In the genomic region with DNA sequence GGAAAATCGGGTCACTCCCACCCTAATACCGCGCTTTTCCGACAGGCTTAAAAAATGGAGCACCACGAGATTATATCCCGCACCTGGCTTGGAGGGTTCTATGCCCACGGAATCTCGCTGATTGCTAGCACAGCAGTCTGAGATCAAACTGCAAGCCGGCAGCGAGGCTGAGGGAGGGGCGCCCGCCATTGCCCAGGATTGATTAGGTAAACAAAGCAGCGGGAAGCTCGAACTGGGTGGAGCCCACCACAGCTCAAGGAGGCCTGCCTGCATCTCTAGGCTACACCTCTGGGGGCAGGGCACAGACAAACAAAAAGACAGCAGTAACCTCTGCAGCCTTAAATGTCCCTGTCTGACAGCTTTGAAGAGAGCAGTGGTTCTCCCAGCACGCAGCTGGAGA, we compare ENCODE assay signal across 7 cellular contexts.
DNase-seq lines count a peak whose midpoint lies in the region; ATAC-seq, FAIRE-seq and TF ChIP-seq lines count a peak whose summit lies in the region.
"Not testable (repeated sequence)": the region's sequence is repeated elsewhere in the genome, so short reads cannot be mapped to it uniquely, and the experiment has no call there.

No MANE protein-coding gene starts in this region.

- H3K56ac ChIP-seq in H1 (replicated peaks; ENCODE audit: insufficient read length, low read depth, low read length) = not testable (repeated sequence)

- H3K79me1 ChIP-seq in H1 (ENCODE audit: low read depth, low read length) = not testable (repeated sequence)

- ATAC-seq in Panc1 = not testable (repeated sequence)

- not testable (repeated sequence) for H2BK12ac ChIP-seq in H1 (ENCODE audit: low read depth, low read length)

- not testable (repeated sequence) for H2BK20ac ChIP-seq in H1 (ENCODE audit: low read length)

- not testable (repeated sequence) for H4K91ac ChIP-seq in H1 (replicated peaks; ENCODE audit: insufficient read length, low read length)

- not testable (repeated sequence) for H2BK15ac ChIP-seq in H1 (ENCODE audit: low read length)

- peak overlapping the region; percentile 40 to 68 for H3K4me2 ChIP-seq in H1 (ENCODE audit: insufficient read depth in 1 of 2, low read depth in 2 of 2, low read length in 2 of 2)

- in situ Hi-C loops in Panc1 (cut with HindIII; ENCODE audit: low pct_unique_long_range_greater_than_20kb, low sequenced_read_pairs) = not testable (repeated sequence)

- H3K27me3 Mint-ChIP-seq in nephron (ENCODE audit: low read depth) = not testable (repeated sequence)

- H4K5ac ChIP-seq in H1 (ENCODE audit: insufficient read length, low read depth, low read length) = not testable (repeated sequence)

- H3K9ac ChIP-seq in ES-I3 (ENCODE audit: low read depth, low read length) = peak overlapping the region; percentile 49; the same call in 1 of the 2 replicates
- peak overlapping the region in 1 of 4 experiments; percentile 65; a peak in 2 of 7 replicates for H3K9ac ChIP-seq in H1 (replicated peaks in 1 of 4; ENCODE audit: extremely low read depth in 1 of 4, low read depth in 3 of 4, low read length in 3 of 4)
- H3K9ac ChIP-seq in iPS-18a (ENCODE audit: low read length) = peak overlapping the region; percentile 45

- BruUV-seq in Panc1 (replicated peaks; lab: Mats Ljungman, UMichigan) = not testable (repeated sequence)

- not testable (repeated sequence) for H4K8ac ChIP-seq in H1 (ENCODE audit: extremely low read depth, insufficient read depth, low read length)

- H3K14ac ChIP-seq in H1 (ENCODE audit: insufficient read length) = not testable (repeated sequence)

- not testable (repeated sequence) for TF ChIP-seq CTCF in Panc1 (IDR thresholded peaks at IDR 0.05); nephron (IDR thresholded peaks at IDR 0.05; ENCODE audit: unreplicated experiment in 3 of 3)
- TF ChIP-seq CTCF in H1 (IDR thresholded peaks at IDR 0.05; ENCODE audit: control extremely low read depth in 1 of 3, insufficient read depth in 1 of 3, low read depth in 1 of 3, low read length in 3 of 3) = peak in 1 of 3 experiments; percentile 7; a peak in 1 of 4 replicates

- H3K27me3 ChIP-seq in Panc1 (ENCODE audit: control insufficient read depth, insufficient read depth, low read length) (peaks cover 19% of the 10 kb centered on the region), iPS-18a (ENCODE audit: control insufficient read depth, insufficient read depth, low read length) (peaks cover 11% of the 10 kb centered on the region)
- not testable (repeated sequence) for H3K27me3 ChIP-seq in H1 (replicated peaks in 1 of 4; ENCODE audit: control insufficient read depth in 3 of 4, extremely low read depth in 1 of 4, insufficient read depth in 3 of 4, low read length in 3 of 4)

- H3K4me1 ChIP-seq in ES-I3 (ENCODE audit: insufficient read depth, low read length); Panc1 (ENCODE audit: control insufficient read depth, insufficient read depth, low read length); H1 (replicated peaks in 1 of 4; ENCODE audit: control insufficient read depth in 3 of 4, insufficient read depth in 4 of 4, low read length in 3 of 4); iPS-18a (ENCODE audit: control insufficient read depth, low read depth, low read length): not testable (repeated sequence)

- H3K4ac ChIP-seq in H1 (replicated peaks; ENCODE audit: insufficient read length, low read depth, low read length) = not testable (repeated sequence)

- H3K27ac Mint-ChIP-seq in nephron = not testable (repeated sequence)

- H3K9me3 Mint-ChIP-seq in nephron = not testable (repeated sequence)

- 30% methylated on average over 14 of the region's 15 CpGs; no CpG with 5 or more reads in 1 of the 2 experiments for WGBS in H1 (ENCODE audit: extremely low coverage in 1 of 2, insufficient coverage in 1 of 2, insufficient read length in 1 of 2, insufficient replicate concordance in 2 of 2, low coverage in 1 of 2, low lambda C conversion rate in 2 of 2, missing lambda C conversion rate in 1 of 2), 2 experiments

- not testable (repeated sequence) for H3K18ac ChIP-seq in H1 (ENCODE audit: extremely low read depth, low read length)

- POLR2A ChIA-PET in Panc1 (lab: Charles Lee) = not testable (repeated sequence)
- POLR2A ChIA-PET in H1 (lab: Charles Lee; ENCODE audit: partially characterized antibody) = interaction anchor here (1.6 to 1.7 kb wide), 2 partner anchors 11 to 87 kb away, joined by 3 to 5 read pairs; no protein-coding TSS in a partner anchor

- not testable (repeated sequence) for H3K4me1 Mint-ChIP-seq in nephron

- TF ChIP-seq RAD21 in H1 (IDR thresholded peaks at IDR 0.05 in 1 of 2, conservative IDR thresholded peaks at IDR 0.05 in 1 of 2; ENCODE audit: low read depth in 2 of 2, low read length in 2 of 2) = not testable (repeated sequence)

- H3K27ac ChIP-seq in Panc1 (ENCODE audit: low read length); H1 (ENCODE audit: low read depth, low read length); iPS-18a (ENCODE audit: low read length): not testable (repeated sequence)

- not testable (repeated sequence) for H3K23me2 ChIP-seq in H1 (ENCODE audit: low read depth, low read length)

- not testable (repeated sequence) for FAIRE-seq in H1 (lab: Jason Lieb, UNC)

- not testable (repeated sequence) for H4K20me1 ChIP-seq in H1 (replicated peaks in 1 of 2; ENCODE audit: control insufficient read depth in 1 of 2, insufficient read depth in 2 of 2, low read length in 2 of 2)

- H3K36me3 Mint-ChIP-seq in nephron (ENCODE audit: low read depth) = not testable (repeated sequence)

- H3K9me3 ChIP-seq in ES-I3 (ENCODE audit: control insufficient read depth, insufficient read depth, low read length); Panc1 (ENCODE audit: control insufficient read depth, insufficient read depth, low read depth, low read length); H1 (ENCODE audit: insufficient read depth in 2 of 2, low read depth in 1 of 2, low read length in 1 of 2); iPS-18a (ENCODE audit: control insufficient read depth, low read depth, low read length): not testable (repeated sequence)

- not testable (repeated sequence) for TF ChIP-seq POLR2A in H1 (IDR thresholded peaks at IDR 0.05; ENCODE audit: control extremely low read depth in 1 of 2, low read depth in 2 of 2, low read length in 2 of 2)

- H2BK120ac ChIP-seq in H1 (replicated peaks; ENCODE audit: low read depth, low read length) = not testable (repeated sequence)

- peak; percentile 25 for DNase-seq in NCI-H1092 (lab: John Stamatoyannopoulos, UW)
- DNase-seq in NCI-H345 (lab: John Stamatoyannopoulos, UW) = peak; percentile 68
- DNase-seq in Panc1 (ENCODE audit: low read depth, low spot score) = not testable (repeated sequence)
- DNase-seq in H1 (ENCODE audit: low read depth in 1 of 2, low spot score in 2 of 2) = peak in 1 of 2 experiments; percentile 83

- H3K4me3 ChIP-seq in Panc1 (ENCODE audit: low read depth in 2 of 2, low read length in 2 of 2) (peak overlapping the region; percentile 12 to 35), H1 (ENCODE audit: extremely low read depth in 1 of 4, insufficient read depth in 2 of 4, low read depth in 3 of 4, low read length in 4 of 4) (peak overlapping the region in 2 of 4 experiments; percentile 52 to 53; a peak in 5 of 8 replicates), iPS-18a (ENCODE audit: low read length) (peak overlapping the region; percentile 71)

- H3K23ac ChIP-seq in H1 (ENCODE audit: insufficient read length) = not testable (repeated sequence)

- not testable (repeated sequence) for H2AFZ ChIP-seq in H1 (ENCODE audit: low read length)

- CTCF ChIA-PET in Panc1 (lab: Charles Lee) = interaction anchor here (0.6 kb wide), 1 partner anchor 369 kb away, joined by 3 read pairs; no protein-coding TSS in a partner anchor
- CTCF ChIA-PET in H1 (lab: Charles Lee; ENCODE audit: partially characterized antibody) = interaction anchor here (0.6 to 1.8 kb wide), 15 partner anchors 8 to 252 kb away, joined by 3 to 7 read pairs (median 4); a partner anchor contains a TSS

- not testable (repeated sequence) for H2AK5ac ChIP-seq in H1 (ENCODE audit: low read depth, low read length)

- not testable (repeated sequence) for H3K36me3 ChIP-seq in ES-I3 (ENCODE audit: insufficient read depth, low read length); Panc1 (ENCODE audit: control insufficient read depth, insufficient read depth, low read length); H1 (ENCODE audit: control insufficient read depth in 2 of 4, insufficient read depth in 4 of 4, low read length in 3 of 4); iPS-18a (ENCODE audit: control insufficient read depth, low read depth, low read length)

- H3K79me2 ChIP-seq in H1 (ENCODE audit: control insufficient read depth in 1 of 2, insufficient read depth in 2 of 2, low read length in 2 of 2) = not testable (repeated sequence)

- not testable (repeated sequence) for H2BK5ac ChIP-seq in H1 (ENCODE audit: low read depth, low read length)

- TF ChIP-seq EP300 in H1 (IDR thresholded peaks at IDR 0.05; ENCODE audit: borderline replicate concordance in 1 of 2, low read depth in 2 of 2, low read length in 2 of 2) = not testable (repeated sequence)

- intact Hi-C loops in Panc1 (cut with micrococcal nuclease; ENCODE audit: unreplicated experiment) = loop anchor here (10.0 kb wide), 1 partner anchor 115 kb away; no protein-coding TSS in a partner anchor

- H3K4me3 Mint-ChIP-seq in nephron = peak overlapping the region; percentile 74 to 77 (median 76)

TF ChIP-seq in H1, 55 proteins besides CTCF, POLR2A, EP300 and RAD21:
- 0 out of 2 replicates have a peak, but pooled peaks have one; percentile 34 for TF ChIP-seq TAF1 (IDR thresholded peaks at IDR 0.05; ENCODE audit: low read depth, low read length)
- TF ChIP-seq YY1 (IDR thresholded peaks at IDR 0.05; ENCODE audit: low read depth, low read length) = peak; percentile 74; the same call in 1 of the 2 replicates
